22 cellular contexts compared by ENCODE assay signal in genomic region chr2:25589676-25590205, GRCh38.
DNase-seq lines count a peak whose midpoint lies in the region; ATAC-seq and TF ChIP-seq lines count a peak whose summit lies in the region.
"Had no signal": no experiment of that assay in that cellular context is flagged by ENCODE, and none has a peak within 500 bp of the region (broad histone marks: within the 10 kb centered on the region; RNA-seq: fewer than 3 reads in every experiment).

No MANE protein-coding gene starts in this region.

- H3K27ac ChIP-seq in caudate nucleus (ENCODE audit: low read depth, low read length), result peak overlapping the region; percentile 92
- peak overlapping the region; percentile 50 to 98 (median 93) for H3K27ac ChIP-seq in dorsolateral prefrontal cortex
- H3K27ac ChIP-seq in layer of hippocampus (ENCODE audit: low read depth, low read length), result peak overlapping the region; percentile 96
- H3K27ac ChIP-seq in substantia nigra (ENCODE audit: low read depth, low read length, poor library complexity, severe bottlenecking), result peak overlapping the region; percentile 97

- ATAC-seq in HG03354 (IDR thresholded peaks at IDR 0.05; ENCODE audit: poor library complexity, severe bottlenecking, unreplicated experiment), result no peak
- ATAC-seq: GM12878 had no signal

- TF ChIP-seq CTCF in dorsolateral prefrontal cortex (IDR thresholded peaks at IDR 0.05 in 54 of 56, conservative IDR thresholded peaks at IDR 0.05 in 2 of 56; ENCODE audit: low read depth in 1 of 56, partially characterized antibody in 56 of 56), result no peak

- no peaks in the 10 kb centered on the region for H3K27me3 ChIP-seq in dorsolateral prefrontal cortex
- no peaks in the 10 kb centered on the region for H3K27me3 ChIP-seq in layer of hippocampus (ENCODE audit: control insufficient read depth, insufficient read depth, low read length)
- H3K27me3 ChIP-seq: BE2C; BLaER1 treated with 17β-estradiol and CSF1 and Interleukin-3, amounts not matched to agents 10 nM and 100 nM had no signal

- DNase-seq in caudate nucleus (lab: John Stamatoyannopoulos, UW) (peak in 4 of 61 donors; percentile 21 to 35 (median 28)), dorsolateral prefrontal cortex (no peak), substantia nigra (lab: John Stamatoyannopoulos, UW) (peak in 4 of 49 donors; percentile 14 to 39 (median 27)), NCI-H510A treated with DMSO at 0.1 percent for 48 hours (lab: John Stamatoyannopoulos, UW) (no peak), A172 (ENCODE audit: low spot score) (no peak), AG08396 (ENCODE audit: low spot score) (no peak)
- DNase-seq: 8988T; AML-193; BE2C; CD4-positive, alpha-beta T cell; CD8-positive, alpha-beta memory T cell; DMS 273 treated with DMSO at 0.1 percent for 48 hours; DMS79; EL; GDM1; HFFc6 had no signal

- no peak overlapping the region for H3K4me3 ChIP-seq in dorsolateral prefrontal cortex
- H3K4me3 ChIP-seq: BLaER1 treated with 17β-estradiol and CSF1 and Interleukin-3, amounts not matched to agents 10 nM and 100 nM; GM12878; GM23338; HAP-1 had no signal

- intact Hi-C loops in dorsolateral prefrontal cortex (cut with DNase I), result loop anchor here in 1 of 2 donors (10.0 kb wide), 1 partner anchor 65 kb away; no protein-coding TSS in a partner anchor
